ENCODE assay signal across 1 cellular context in the genomic region with DNA sequence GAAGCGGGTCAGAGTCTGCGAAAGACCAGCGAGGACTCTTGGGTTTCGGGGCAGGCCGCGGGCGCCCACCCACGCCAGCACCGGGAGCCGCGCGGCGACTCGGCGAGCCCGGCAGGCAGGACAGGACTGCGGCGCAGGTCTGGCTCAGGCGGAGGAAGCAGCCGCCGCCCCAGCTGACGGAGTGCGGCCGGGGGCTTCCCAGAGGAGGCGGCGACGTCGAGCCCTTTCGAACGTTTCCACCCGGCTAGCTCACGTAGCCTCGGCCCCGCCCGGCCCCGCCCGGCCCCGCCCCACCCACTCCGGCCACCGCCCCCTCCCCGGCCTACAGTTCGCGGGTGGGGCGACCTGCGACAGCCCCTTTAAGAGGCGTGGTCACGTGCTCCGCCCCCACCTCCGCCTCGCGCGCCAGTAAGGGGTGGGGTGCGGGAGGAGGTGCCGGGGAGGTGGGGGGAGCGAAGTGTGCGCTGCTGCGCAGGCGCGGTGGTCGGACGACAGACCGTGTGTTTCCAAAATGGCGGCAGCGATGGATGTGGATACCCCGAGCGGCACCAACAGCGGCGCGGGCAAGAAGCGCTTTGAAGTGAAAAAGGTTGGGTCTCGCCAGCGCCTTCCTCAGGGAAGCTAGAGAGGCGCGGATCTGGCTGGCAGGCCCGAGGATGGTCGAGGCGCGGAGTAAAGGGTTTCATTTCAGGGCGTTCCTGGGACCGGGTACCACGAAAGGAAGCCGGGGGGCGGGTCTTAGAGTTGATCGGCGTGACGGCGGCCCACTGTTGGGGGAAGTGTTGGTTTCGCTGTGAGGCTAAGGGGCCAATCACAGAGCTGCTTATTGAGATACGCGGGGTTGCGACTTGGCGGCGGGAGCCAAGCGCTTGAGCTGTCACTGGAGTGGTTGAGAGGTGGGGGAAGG.
TF ChIP-seq lines count a peak whose summit lies in the region.

A gene (plus strand): TSS at position 491 of the 907 bp plus-strand sequence. CDS start 21 bp downstream, at position 512.

TF ChIP-seq in K562, 482 proteins besides CTCF, POLR2A, EP300 and RAD21 (continued from another document and continues in another):
- TF ChIP-seq HDAC2 (IDR thresholded peaks at IDR 0.05), result peak; percentile 35; the same call in 1 of the 2 replicates
- no peak for TF ChIP-seq TCF7 (IDR thresholded peaks at IDR 0.05; ENCODE audit: borderline replicate concordance)
- TF ChIP-seq HDAC8 (tag; IDR thresholded peaks at IDR 0.05), result no peak
- TF ChIP-seq ZNF324 (CRISPR knock-in tag; IDR thresholded peaks at IDR 0.05), result no peak
- TF ChIP-seq MYC (IDR thresholded peaks at IDR 0.05; ENCODE audit: low read depth, low read length), result peak; percentile 71
- TF ChIP-seq MYC (CRISPR knock-in tag; IDR thresholded peaks at IDR 0.05; ENCODE audit: borderline replicate concordance, low read depth), result no peak
- TF ChIP-seq, protein P1, sequence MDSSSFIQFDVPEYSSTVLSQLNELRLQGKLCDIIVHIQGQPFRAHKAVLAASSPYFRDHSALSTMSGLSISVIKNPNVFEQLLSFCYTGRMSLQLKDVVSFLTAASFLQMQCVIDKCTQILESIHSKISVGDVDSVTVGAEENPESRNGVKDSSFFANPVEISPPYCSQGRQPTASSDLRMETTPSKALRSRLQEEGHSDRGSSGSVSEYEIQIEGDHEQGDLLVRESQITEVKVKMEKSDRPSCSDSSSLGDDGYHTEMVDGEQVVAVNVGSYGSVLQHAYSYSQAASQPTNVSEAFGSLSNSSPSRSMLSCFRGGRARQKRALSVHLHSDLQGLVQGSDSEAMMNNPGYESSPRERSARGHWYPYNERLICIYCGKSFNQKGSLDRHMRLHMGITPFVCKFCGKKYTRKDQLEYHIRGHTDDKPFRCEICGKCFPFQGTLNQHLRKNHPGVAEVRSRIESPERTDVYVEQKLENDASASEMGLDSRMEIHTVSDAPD (CRISPR knock-in tag; IDR thresholded peaks at IDR 0.05), result no peak
- TF ChIP-seq CCAR2 (IDR thresholded peaks at IDR 0.05; ENCODE audit: low read depth, low read length), result no peak
- TF ChIP-seq, protein P2, sequence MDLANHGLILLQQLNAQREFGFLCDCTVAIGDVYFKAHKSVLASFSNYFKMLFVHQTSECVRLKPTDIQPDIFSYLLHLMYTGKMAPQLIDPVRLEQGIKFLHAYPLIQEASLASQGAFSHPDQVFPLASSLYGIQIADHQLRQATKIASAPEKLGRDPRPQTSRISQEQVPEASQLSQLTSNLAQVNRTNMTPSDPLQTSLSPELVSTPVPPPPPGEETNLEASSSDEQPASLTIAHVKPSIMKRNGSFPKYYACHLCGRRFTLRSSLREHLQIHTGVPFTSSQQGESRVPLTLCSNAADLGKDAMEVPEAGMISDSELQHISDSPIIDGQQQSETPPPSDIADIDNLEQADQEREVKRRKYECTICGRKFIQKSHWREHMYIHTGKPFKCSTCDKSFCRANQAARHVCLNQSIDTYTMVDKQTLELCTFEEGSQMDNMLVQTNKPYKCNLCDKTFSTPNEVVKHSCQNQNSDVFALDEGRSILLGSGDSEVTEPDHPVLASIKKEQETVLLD (IDR thresholded peaks at IDR 0.05), result peak; percentile 81
- TF ChIP-seq MXI1 (IDR thresholded peaks at IDR 0.05; ENCODE audit: low read depth, low read length), result no peak
- TF ChIP-seq POLR3G (IDR thresholded peaks at IDR 0.05; ENCODE audit: extremely low read depth, insufficient read length, insufficient replicate concordance), result no peak
- TF ChIP-seq, protein P3, sequence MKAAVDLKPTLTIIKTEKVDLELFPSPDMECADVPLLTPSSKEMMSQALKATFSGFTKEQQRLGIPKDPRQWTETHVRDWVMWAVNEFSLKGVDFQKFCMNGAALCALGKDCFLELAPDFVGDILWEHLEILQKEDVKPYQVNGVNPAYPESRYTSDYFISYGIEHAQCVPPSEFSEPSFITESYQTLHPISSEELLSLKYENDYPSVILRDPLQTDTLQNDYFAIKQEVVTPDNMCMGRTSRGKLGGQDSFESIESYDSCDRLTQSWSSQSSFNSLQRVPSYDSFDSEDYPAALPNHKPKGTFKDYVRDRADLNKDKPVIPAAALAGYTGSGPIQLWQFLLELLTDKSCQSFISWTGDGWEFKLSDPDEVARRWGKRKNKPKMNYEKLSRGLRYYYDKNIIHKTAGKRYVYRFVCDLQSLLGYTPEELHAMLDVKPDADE (conservative IDR thresholded peaks at IDR 0.05; ENCODE audit: control insufficient read depth, low read depth, low read length), result no peak
- TF ChIP-seq HDAC1 (IDR thresholded peaks at IDR 0.05), result 0 out of 4 replicates have a peak, but pooled peaks of 1 of the 2 experiments have one; percentile 7
- TF ChIP-seq LARP7 (IDR thresholded peaks at IDR 0.05), result no peak
- TF ChIP-seq, protein P4, sequence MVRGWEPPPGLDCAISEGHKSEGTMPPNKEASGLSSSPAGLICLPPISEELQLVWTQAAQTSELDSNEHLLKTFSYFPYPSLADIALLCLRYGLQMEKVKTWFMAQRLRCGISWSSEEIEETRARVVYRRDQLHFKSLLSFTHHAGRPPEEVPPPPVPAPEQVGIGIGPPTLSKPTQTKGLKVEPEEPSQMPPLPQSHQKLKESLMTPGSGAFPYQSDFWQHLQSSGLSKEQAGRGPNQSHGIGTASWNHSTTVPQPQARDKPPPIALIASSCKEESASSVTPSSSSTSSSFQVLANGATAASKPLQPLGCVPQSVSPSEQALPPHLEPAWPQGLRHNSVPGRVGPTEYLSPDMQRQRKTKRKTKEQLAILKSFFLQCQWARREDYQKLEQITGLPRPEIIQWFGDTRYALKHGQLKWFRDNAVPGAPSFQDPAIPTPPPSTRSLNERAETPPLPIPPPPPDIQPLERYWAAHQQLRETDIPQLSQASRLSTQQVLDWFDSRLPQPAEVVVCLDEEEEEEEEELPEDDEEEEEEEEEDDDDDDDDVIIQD (CRISPR knock-in tag; IDR thresholded peaks at IDR 0.05), result no peak
- TF ChIP-seq PURB (CRISPR knock-in tag; IDR thresholded peaks at IDR 0.05; ENCODE audit: low read depth), result no peak
- no peak for TF ChIP-seq CBX5 (IDR thresholded peaks at IDR 0.05; ENCODE audit: borderline replicate concordance, low read depth)
- no peak for TF ChIP-seq ZNF668 (CRISPR knock-in tag; IDR thresholded peaks at IDR 0.05)
- TF ChIP-seq SMAD2 (IDR thresholded peaks at IDR 0.05; ENCODE audit: low read depth, low read length), result no peak
- no peak for TF ChIP-seq DDX20 (tag; IDR thresholded peaks at IDR 0.05; ENCODE audit: low read depth)
- TF ChIP-seq, protein P5, sequence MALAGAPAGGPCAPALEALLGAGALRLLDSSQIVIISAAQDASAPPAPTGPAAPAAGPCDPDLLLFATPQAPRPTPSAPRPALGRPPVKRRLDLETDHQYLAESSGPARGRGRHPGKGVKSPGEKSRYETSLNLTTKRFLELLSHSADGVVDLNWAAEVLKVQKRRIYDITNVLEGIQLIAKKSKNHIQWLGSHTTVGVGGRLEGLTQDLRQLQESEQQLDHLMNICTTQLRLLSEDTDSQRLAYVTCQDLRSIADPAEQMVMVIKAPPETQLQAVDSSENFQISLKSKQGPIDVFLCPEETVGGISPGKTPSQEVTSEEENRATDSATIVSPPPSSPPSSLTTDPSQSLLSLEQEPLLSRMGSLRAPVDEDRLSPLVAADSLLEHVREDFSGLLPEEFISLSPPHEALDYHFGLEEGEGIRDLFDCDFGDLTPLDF (CRISPR knock-in tag; IDR thresholded peaks at IDR 0.05), result no peak
- no peak for TF ChIP-seq ARID1B (IDR thresholded peaks at IDR 0.05)
- TF ChIP-seq, protein P6, sequence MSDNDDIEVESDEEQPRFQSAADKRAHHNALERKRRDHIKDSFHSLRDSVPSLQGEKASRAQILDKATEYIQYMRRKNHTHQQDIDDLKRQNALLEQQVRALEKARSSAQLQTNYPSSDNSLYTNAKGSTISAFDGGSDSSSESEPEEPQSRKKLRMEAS (CRISPR knock-in tag; IDR thresholded peaks at IDR 0.05), result peak; percentile 55
- no peak for TF ChIP-seq ZNF384 (IDR thresholded peaks at IDR 0.05; ENCODE audit: low read depth, low read length)
- 0 out of 4 replicates have a peak, but pooled peaks of 1 of the 2 experiments have one; percentile 9 for TF ChIP-seq RCOR1 (IDR thresholded peaks at IDR 0.05; ENCODE audit: borderline replicate concordance in 1 of 2, low read depth in 2 of 2, low read length in 2 of 2)
- TF ChIP-seq ERF (CRISPR knock-in tag; IDR thresholded peaks at IDR 0.05), result no peak
- TF ChIP-seq CBFA2T3 (IDR thresholded peaks at IDR 0.05), result no peak
- TF ChIP-seq, protein P7, sequence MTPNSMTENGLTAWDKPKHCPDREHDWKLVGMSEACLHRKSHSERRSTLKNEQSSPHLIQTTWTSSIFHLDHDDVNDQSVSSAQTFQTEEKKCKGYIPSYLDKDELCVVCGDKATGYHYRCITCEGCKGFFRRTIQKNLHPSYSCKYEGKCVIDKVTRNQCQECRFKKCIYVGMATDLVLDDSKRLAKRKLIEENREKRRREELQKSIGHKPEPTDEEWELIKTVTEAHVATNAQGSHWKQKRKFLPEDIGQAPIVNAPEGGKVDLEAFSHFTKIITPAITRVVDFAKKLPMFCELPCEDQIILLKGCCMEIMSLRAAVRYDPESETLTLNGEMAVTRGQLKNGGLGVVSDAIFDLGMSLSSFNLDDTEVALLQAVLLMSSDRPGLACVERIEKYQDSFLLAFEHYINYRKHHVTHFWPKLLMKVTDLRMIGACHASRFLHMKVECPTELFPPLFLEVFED (CRISPR knock-in tag; conservative IDR thresholded peaks at IDR 0.05), result no peak
- TF ChIP-seq ZNF311 (CRISPR knock-in tag; IDR thresholded peaks at IDR 0.05), result no peak
- TF ChIP-seq ZNF785 (CRISPR knock-in tag; IDR thresholded peaks at IDR 0.05), result no peak
- TF ChIP-seq PYGO2 (tag; IDR thresholded peaks at IDR 0.05), result no peak
- no peak for TF ChIP-seq KLF10 (CRISPR knock-in tag; IDR thresholded peaks at IDR 0.05)
- TF ChIP-seq MCM2 (IDR thresholded peaks at IDR 0.05; ENCODE audit: low read depth), result no peak
- TF ChIP-seq TCFL5 (CRISPR knock-in tag; conservative IDR thresholded peaks at IDR 0.05), result no peak
- TF ChIP-seq NFE2 (IDR thresholded peaks at IDR 0.05; ENCODE audit: low read depth), result no peak
- TF ChIP-seq HEY1 (CRISPR knock-in tag; IDR thresholded peaks at IDR 0.05; ENCODE audit: borderline replicate concordance), result no peak
- no peak for TF ChIP-seq LEF1 (IDR thresholded peaks at IDR 0.05)
- no peak for TF ChIP-seq IRF2 (CRISPR knock-in tag; IDR thresholded peaks at IDR 0.05)
- no peak for TF ChIP-seq KLF6 (CRISPR knock-in tag; IDR thresholded peaks at IDR 0.05; ENCODE audit: borderline replicate concordance)
- TF ChIP-seq RBM39 (optimal IDR thresholded peaks at IDR 0.05; ENCODE audit: low read depth, low read length), result no peak
- peak; percentile 93 for TF ChIP-seq EP400 (IDR thresholded peaks at IDR 0.05)
- TF ChIP-seq ETV1 (tag; conservative IDR thresholded peaks at IDR 0.05; ENCODE audit: low read depth), result no peak
- TF ChIP-seq ZNF707 (CRISPR knock-in tag; conservative IDR thresholded peaks at IDR 0.05), result no peak
- TF ChIP-seq, protein P8, sequence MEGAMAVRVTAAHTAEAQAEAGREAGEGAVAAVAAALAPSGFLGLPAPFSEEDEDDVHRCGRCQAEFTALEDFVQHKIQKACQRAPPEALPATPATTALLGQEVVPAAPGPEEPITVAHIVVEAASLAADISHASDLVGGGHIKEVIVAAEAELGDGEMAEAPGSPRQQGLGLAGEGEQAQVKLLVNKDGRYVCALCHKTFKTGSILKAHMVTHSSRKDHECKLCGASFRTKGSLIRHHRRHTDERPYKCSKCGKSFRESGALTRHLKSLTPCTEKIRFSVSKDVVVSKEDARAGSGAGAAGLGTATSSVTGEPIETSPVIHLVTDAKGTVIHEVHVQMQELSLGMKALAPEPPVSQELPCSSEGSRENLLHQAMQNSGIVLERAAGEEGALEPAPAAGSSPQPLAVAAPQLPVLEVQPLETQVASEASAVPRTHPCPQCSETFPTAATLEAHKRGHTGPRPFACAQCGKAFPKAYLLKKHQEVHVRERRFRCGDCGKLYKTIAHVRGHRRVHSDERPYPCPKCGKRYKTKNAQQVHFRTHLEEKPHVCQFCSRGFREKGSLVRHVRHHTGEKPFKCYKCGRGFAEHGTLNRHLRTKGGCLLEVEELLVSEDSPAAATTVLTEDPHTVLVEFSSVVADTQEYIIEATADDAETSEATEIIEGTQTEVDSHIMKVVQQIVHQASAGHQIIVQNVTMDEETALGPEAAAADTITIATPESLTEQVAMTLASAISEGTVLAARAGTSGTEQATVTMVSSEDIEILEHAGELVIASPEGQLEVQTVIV (CRISPR knock-in tag; IDR thresholded peaks at IDR 0.05; ENCODE audit: borderline replicate concordance), result no peak
- no peak for TF ChIP-seq TAF15 (IDR thresholded peaks at IDR 0.05; ENCODE audit: low read depth, low read length)
- TF ChIP-seq U2AF2 (optimal IDR thresholded peaks at IDR 0.05; ENCODE audit: low read depth, low read length), result no peak
- TF ChIP-seq, protein P9, sequence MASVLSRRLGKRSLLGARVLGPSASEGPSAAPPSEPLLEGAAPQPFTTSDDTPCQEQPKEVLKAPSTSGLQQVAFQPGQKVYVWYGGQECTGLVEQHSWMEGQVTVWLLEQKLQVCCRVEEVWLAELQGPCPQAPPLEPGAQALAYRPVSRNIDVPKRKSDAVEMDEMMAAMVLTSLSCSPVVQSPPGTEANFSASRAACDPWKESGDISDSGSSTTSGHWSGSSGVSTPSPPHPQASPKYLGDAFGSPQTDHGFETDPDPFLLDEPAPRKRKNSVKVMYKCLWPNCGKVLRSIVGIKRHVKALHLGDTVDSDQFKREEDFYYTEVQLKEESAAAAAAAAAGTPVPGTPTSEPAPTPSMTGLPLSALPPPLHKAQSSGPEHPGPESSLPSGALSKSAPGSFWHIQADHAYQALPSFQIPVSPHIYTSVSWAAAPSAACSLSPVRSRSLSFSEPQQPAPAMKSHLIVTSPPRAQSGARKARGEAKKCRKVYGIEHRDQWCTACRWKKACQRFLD (CRISPR knock-in tag; IDR thresholded peaks at IDR 0.05), result no peak
- TF ChIP-seq KHSRP (IDR thresholded peaks at IDR 0.05), result no peak
- TF ChIP-seq, protein P10, sequence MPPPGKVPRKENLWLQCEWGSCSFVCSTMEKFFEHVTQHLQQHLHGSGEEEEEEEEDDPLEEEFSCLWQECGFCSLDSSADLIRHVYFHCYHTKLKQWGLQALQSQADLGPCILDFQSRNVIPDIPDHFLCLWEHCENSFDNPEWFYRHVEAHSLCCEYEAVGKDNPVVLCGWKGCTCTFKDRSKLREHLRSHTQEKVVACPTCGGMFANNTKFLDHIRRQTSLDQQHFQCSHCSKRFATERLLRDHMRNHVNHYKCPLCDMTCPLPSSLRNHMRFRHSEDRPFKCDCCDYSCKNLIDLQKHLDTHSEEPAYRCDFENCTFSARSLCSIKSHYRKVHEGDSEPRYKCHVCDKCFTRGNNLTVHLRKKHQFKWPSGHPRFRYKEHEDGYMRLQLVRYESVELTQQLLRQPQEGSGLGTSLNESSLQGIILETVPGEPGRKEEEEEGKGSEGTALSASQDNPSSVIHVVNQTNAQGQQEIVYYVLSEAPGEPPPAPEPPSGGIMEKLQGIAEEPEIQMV (tag; conservative IDR thresholded peaks at IDR 0.05; ENCODE audit: low read depth), result no peak
- TF ChIP-seq, protein P11, sequence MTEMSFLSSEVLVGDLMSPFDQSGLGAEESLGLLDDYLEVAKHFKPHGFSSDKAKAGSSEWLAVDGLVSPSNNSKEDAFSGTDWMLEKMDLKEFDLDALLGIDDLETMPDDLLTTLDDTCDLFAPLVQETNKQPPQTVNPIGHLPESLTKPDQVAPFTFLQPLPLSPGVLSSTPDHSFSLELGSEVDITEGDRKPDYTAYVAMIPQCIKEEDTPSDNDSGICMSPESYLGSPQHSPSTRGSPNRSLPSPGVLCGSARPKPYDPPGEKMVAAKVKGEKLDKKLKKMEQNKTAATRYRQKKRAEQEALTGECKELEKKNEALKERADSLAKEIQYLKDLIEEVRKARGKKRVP (CRISPR knock-in tag; IDR thresholded peaks at IDR 0.05), result no peak
- no peak for TF ChIP-seq EHMT2 (IDR thresholded peaks at IDR 0.05)
